ENCODE assay signal across 21 cellular contexts in genomic region chrX:71222929-71223328, GRCh38. TPM values are rescaled to one million over a fixed set of nuclear protein-coding genes. Genes with fewer than 3 reads are reported as not detected.
DNase-seq lines count a peak whose midpoint lies in the region; ATAC-seq and TF ChIP-seq lines count a peak whose summit lies in the region.
"Had no signal": no experiment of that assay in that cellular context is flagged by ENCODE, and none has a peak within 500 bp of the region (broad histone marks: within the 10 kb centered on the region; RNA-seq: fewer than 3 reads in every experiment).

Gene GJB1, plus strand, starts transcription at chrX:71223224. Its CDS starts 484 bp downstream, at chrX:71223708.

- no peak within 1 kb of the TSS for H3K9ac ChIP-seq in mesenchymal stem cell (ENCODE audit: low read length)

- no peak for TF ChIP-seq POLR2A in testis (IDR thresholded peaks at IDR 0.05)

- H2BK15ac ChIP-seq in mesenchymal stem cell (ENCODE audit: low read depth, poor library complexity, severe bottlenecking): no peak within 1 kb of the TSS

- WGBS in hepatocyte (ENCODE audit: low lambda C conversion rate, missing lambda C conversion rate): 93% methylated on average over 16 of the region's 18 CpGs
- 70% methylated on average over 18 of the region's 18 CpGs; no CpG with 5 or more reads in 1 of the 2 donors for WGBS in testis, 2 donors
- 94% methylated on average over 16 of the region's 18 CpGs for WGBS in mesenchymal stem cell

- no peak within 1 kb of the TSS for H3K18ac ChIP-seq in mesenchymal stem cell (ENCODE audit: low read depth in 1 of 2, low read length in 2 of 2)

- H3K79me2 ChIP-seq in hepatocyte: no peaks in the 10 kb centered on the region

- H3K4me2 ChIP-seq in hepatocyte (no peak within 1 kb of the TSS), mesenchymal stem cell (ENCODE audit: low read length, poor library complexity, severe bottlenecking) (no peak within 1 kb of the TSS)

- H3K27me3 ChIP-seq in hepatocyte: no peaks in the 10 kb centered on the region
- no peaks in the 10 kb centered on the region for H3K27me3 ChIP-seq in testis
- H3K27me3 ChIP-seq in mesenchymal stem cell (ENCODE audit: control insufficient read depth in 1 of 2, insufficient read depth in 1 of 2, low read length in 2 of 2): peaks cover 0 to 24% of the 10 kb centered on the region in 2 experiments
- H3K27me3 ChIP-seq in left lung: no peaks in the 10 kb centered on the region
- H3K27me3 ChIP-seq: esophagus squamous epithelium had no signal

- no peak within 1 kb of the TSS for H4K8ac ChIP-seq in mesenchymal stem cell (ENCODE audit: low read length)

- H3K36me3 Mint-ChIP-seq in neural crest cell (ENCODE audit: low read depth): peaks cover 3% of the 10 kb centered on the region
- H3K36me3 Mint-ChIP-seq: activated CD8-positive, alpha-beta memory T cell treated with anti-CD3 and anti-CD28 coated beads, Interleukin-2, amount 10 ng/mL, durations not matched to agents 7 days and 5 days had no signal

- peak within 1 kb of the TSS; percentile 91 for H3K27ac Mint-ChIP-seq in neural crest cell (ENCODE audit: unreplicated experiment)
- H3K27ac Mint-ChIP-seq: activated CD4-positive, alpha-beta T cell treated with anti-CD3 and anti-CD28 coated beads for 36 hours; activated CD8-positive, alpha-beta memory T cell treated with anti-CD3 and anti-CD28 coated beads, Interleukin-2, amount 10 ng/mL, durations not matched to agents 7 days and 5 days; activated naive CD8-positive, alpha-beta T cell treated with anti-CD3 and anti-CD28 coated beads, Interleukin-2, amount 50 U/mL, for 24 hours; activated T-helper 17 cell treated with anti-CD3 and anti-CD28 coated beads, Interleukin-2, amount 50 U/mL, for 72 hours had no signal

- no peaks in the 10 kb centered on the region for H3K4me1 ChIP-seq in hepatocyte (ENCODE audit: insufficient read depth)
- H3K4me1 ChIP-seq in testis: no peaks in the 10 kb centered on the region
- H3K4me1 ChIP-seq in mesenchymal stem cell (ENCODE audit: control insufficient read depth, insufficient read depth, low read depth, low read length): peaks cover 2% of the 10 kb centered on the region
- no peaks in the 10 kb centered on the region for H3K4me1 ChIP-seq in left lung
- H3K4me1 ChIP-seq: esophagus squamous epithelium had no signal

- H3K4me3 ChIP-seq in hepatocyte (no peak within 1 kb of the TSS), testis (peak within 1 kb of the TSS in 1 of 2 donors; percentile 10), mesenchymal stem cell (ENCODE audit: insufficient read depth in 1 of 2, low read depth in 1 of 2, low read length in 2 of 2) (no peak within 1 kb of the TSS), left lung (no peak within 1 kb of the TSS)
- H3K4me3 ChIP-seq: esophagus squamous epithelium had no signal

- H3K79me1 ChIP-seq in mesenchymal stem cell (replicated peaks; ENCODE audit: low read length, poor library complexity, severe bottlenecking): no peaks in the 10 kb centered on the region

- no peak within 1 kb of the TSS for H4K91ac ChIP-seq in mesenchymal stem cell (ENCODE audit: low read length)

- no peak within 1 kb of the TSS for H3K23ac ChIP-seq in mesenchymal stem cell (ENCODE audit: low read length in 2 of 2)

- H2AFZ ChIP-seq in hepatocyte (no peak within 1 kb of the TSS), mesenchymal stem cell (ENCODE audit: low read depth, low read length) (no peak within 1 kb of the TSS)

- H2BK5ac ChIP-seq in mesenchymal stem cell (ENCODE audit: low read depth, low read length, poor library complexity, severe bottlenecking): no peak within 1 kb of the TSS

- H3K9me2 ChIP-seq in hepatocyte (replicated peaks; ENCODE audit: insufficient read depth): no peaks in the 10 kb centered on the region

- H3K27ac ChIP-seq in hepatocyte: no peak within 1 kb of the TSS
- no peak within 1 kb of the TSS for H3K27ac ChIP-seq in testis
- no peak within 1 kb of the TSS for H3K27ac ChIP-seq in mesenchymal stem cell (ENCODE audit: low read length, poor library complexity, severe bottlenecking)
- no peak within 1 kb of the TSS for H3K27ac ChIP-seq in left lung
- H3K27ac ChIP-seq: esophagus squamous epithelium, RWPE1 had no signal

- H3K36me3 ChIP-seq in hepatocyte (replicated peaks; ENCODE audit: insufficient read depth, low read depth) (no peaks in the 10 kb centered on the region), testis (ENCODE audit: low read depth, missing control alignments) (no peaks in the 10 kb centered on the region), mesenchymal stem cell (ENCODE audit: control insufficient read depth in 1 of 2, insufficient read depth in 2 of 2, low read depth in 1 of 2, low read length in 2 of 2) (no peaks in the 10 kb centered on the region), left lung (no peaks in the 10 kb centered on the region)
- H3K36me3 ChIP-seq: esophagus squamous epithelium had no signal

- no peak within 1 kb of the TSS for H2AK5ac ChIP-seq in mesenchymal stem cell (ENCODE audit: low read length, severe bottlenecking)

- H2BK120ac ChIP-seq in mesenchymal stem cell (ENCODE audit: low read depth, low read length): no peak within 1 kb of the TSS

- intact Hi-C loops in testis (cut with DNase I; ENCODE audit: low total_unique reads) (no loop called here), left lung (cut with DNase I) (no loop called here)

- peak within 1 kb of the TSS; percentile 88 for H3K4me3 Mint-ChIP-seq in neural crest cell
- H3K4me3 Mint-ChIP-seq: activated CD4-positive, alpha-beta T cell treated with anti-CD3 and anti-CD28 coated beads for 36 hours; activated CD8-positive, alpha-beta memory T cell treated with anti-CD3 and anti-CD28 coated beads, Interleukin-2, amount 10 ng/mL, durations not matched to agents 7 days and 5 days; activated naive CD8-positive, alpha-beta T cell treated with anti-CD3 and anti-CD28 coated beads, Interleukin-2, amount 50 U/mL, for 24 hours; activated T-helper 17 cell treated with anti-CD3 and anti-CD28 coated beads, Interleukin-2, amount 50 U/mL, for 72 hours; nephron had no signal

- no peak within 1 kb of the TSS for H3K4ac ChIP-seq in mesenchymal stem cell (ENCODE audit: low read depth in 1 of 2, low read length in 2 of 2)

- H3K4me1 Mint-ChIP-seq in neural crest cell: peaks cover 46% of the 10 kb centered on the region
- H3K4me1 Mint-ChIP-seq: activated CD4-positive, alpha-beta T cell treated with anti-CD3 and anti-CD28 coated beads for 36 hours; activated CD8-positive, alpha-beta memory T cell treated with anti-CD3 and anti-CD28 coated beads, Interleukin-2, amount 10 ng/mL, durations not matched to agents 7 days and 5 days; activated naive CD8-positive, alpha-beta T cell treated with anti-CD3 and anti-CD28 coated beads, Interleukin-2, amount 50 U/mL, for 24 hours; activated T-helper 17 cell treated with anti-CD3 and anti-CD28 coated beads, Interleukin-2, amount 50 U/mL, for 72 hours; nephron had no signal

- peak in 52 of 56 donors; percentile 2 to 84 (median 54) for DNase-seq in amygdala (lab: John Stamatoyannopoulos, UW)
- DNase-seq in hepatocyte (ENCODE audit: low spot score): no peak
- DNase-seq in neural crest cell (ENCODE audit: low read depth, low spot score): peak; percentile 3
- peak; percentile 44 for DNase-seq in testis
- no peak for DNase-seq in mesenchymal stem cell
- DNase-seq in NCI-H1417 (lab: John Stamatoyannopoulos, UW): no peak
- no peak for DNase-seq in D341Med (ENCODE audit: low spot score)
- no peak for DNase-seq in left lung
- DNase-seq: activated CD4-positive, alpha-beta T cell treated with anti-CD3 and anti-CD28 coated beads for 36 hours; activated CD8-positive, alpha-beta memory T cell treated with anti-CD3 and anti-CD28 coated beads, Interleukin-2, amount 10 ng/mL, durations not matched to agents 7 days and 5 days; activated naive CD8-positive, alpha-beta T cell treated with anti-CD3 and anti-CD28 coated beads, Interleukin-2, amount 50 U/mL, for 24 hours; esophagus squamous epithelium; mesendoderm; NCI-H1048; NCI-H2029; NCI-H446; retina; SW 1271 had no signal

- H3K9me3 Mint-ChIP-seq in neural crest cell: peaks cover 4% of the 10 kb centered on the region
- H3K9me3 Mint-ChIP-seq: activated naive CD8-positive, alpha-beta T cell treated with anti-CD3 and anti-CD28 coated beads, Interleukin-2, amount 50 U/mL, for 24 hours; activated T-helper 17 cell treated with anti-CD3 and anti-CD28 coated beads, Interleukin-2, amount 50 U/mL, for 72 hours had no signal

- H4K20me1 ChIP-seq in hepatocyte (ENCODE audit: insufficient read depth, poor library complexity, severe bottlenecking): no peaks in the 10 kb centered on the region

- H3K14ac ChIP-seq in mesenchymal stem cell (ENCODE audit: low read length in 2 of 2): no peak within 1 kb of the TSS

- no peak within 1 kb of the TSS for H2BK12ac ChIP-seq in mesenchymal stem cell (ENCODE audit: low read length in 2 of 2)

- H3K27me3 Mint-ChIP-seq in neural crest cell (ENCODE audit: low read depth): no peaks in the 10 kb centered on the region
- H3K27me3 Mint-ChIP-seq: activated CD4-positive, alpha-beta T cell treated with anti-CD3 and anti-CD28 coated beads for 36 hours; activated naive CD8-positive, alpha-beta T cell treated with anti-CD3 and anti-CD28 coated beads, Interleukin-2, amount 50 U/mL, for 24 hours; activated T-helper 17 cell treated with anti-CD3 and anti-CD28 coated beads, Interleukin-2, amount 50 U/mL, for 72 hours had no signal

- no peak for ATAC-seq in left lung
- ATAC-seq: activated CD4-positive, alpha-beta T cell treated with anti-CD3 and anti-CD28 coated beads for 36 hours; activated CD8-positive, alpha-beta memory T cell treated with anti-CD3 and anti-CD28 coated beads, Interleukin-2, amount 10 ng/mL, durations not matched to agents 7 days and 5 days; activated naive CD8-positive, alpha-beta T cell treated with anti-CD3 and anti-CD28 coated beads, Interleukin-2, amount 50 U/mL, for 24 hours; activated T-helper 17 cell treated with anti-CD3 and anti-CD28 coated beads, Interleukin-2, amount 50 U/mL, for 72 hours had no signal

- TF ChIP-seq CTCF in hepatocyte (IDR thresholded peaks at IDR 0.05; ENCODE audit: poor library complexity) (no peak), neural crest cell (conservative IDR thresholded peaks at IDR 0.05) (no peak), testis (IDR thresholded peaks at IDR 0.05) (no peak), left lung (IDR thresholded peaks at IDR 0.05) (no peak)

- no peaks in the 10 kb centered on the region for H3K9me3 ChIP-seq in hepatocyte (ENCODE audit: low read depth)
- no peaks in the 10 kb centered on the region for H3K9me3 ChIP-seq in testis
- peaks cover 4% of the 10 kb centered on the region for H3K9me3 ChIP-seq in mesenchymal stem cell (ENCODE audit: control insufficient read depth, low read length)
- no peaks in the 10 kb centered on the region for H3K9me3 ChIP-seq in left lung
- H3K9me3 ChIP-seq: esophagus squamous epithelium had no signal

RNA-seq across cellular contexts. Expression of gene GJB1, which starts in this region (rescaled TPM):
- total RNA-seq in hepatocyte (95.4 and 103 TPM in 2 replicates), neural crest cell (12.3 and 12.4 TPM in 2 replicates), testis (10 to 100 TPM; 22.8 to 78.5 TPM), left lung (under 1 TPM; 0.21 to 0.67 TPM)
- polyA plus RNA-seq in hepatocyte (82.6 and 98.2 TPM in 2 replicates), testis (ENCODE audit: insufficient read depth, low read depth, low replicate concordance) (26.2 TPM)
- polyA plus RNA-seq in mesenchymal stem cell (2013, experiment 1 of 2): not detected
- polyA plus RNA-seq in mesenchymal stem cell (2013, experiment 2 of 2): not detected
- total RNA-seq: activated CD4-positive, alpha-beta T cell treated with anti-CD3 and anti-CD28 coated beads for 36 hours; activated CD8-positive, alpha-beta memory T cell treated with anti-CD3 and anti-CD28 coated beads, Interleukin-2, amount 10 ng/mL, durations not matched to agents 7 days and 5 days had no signal

Comparison
In these comparisons a context has a peak if more than half of its experiments do, and no peak if none do; other contexts are left out.
1. DNase-seq: peak in amygdala (52 of 56), neural crest cell (single experiment) and testis (single experiment); none in hepatocyte (single experiment), mesenchymal stem cell (single experiment), NCI-H1417 (0 of 3), D341Med (single experiment) and left lung (0 of 2).